Comparison of ENCODE assay signal across 10 cellular contexts in genomic region chr16:31697744-31698125, GRCh38.
"Had no signal": no experiment of that assay in that cellular context is flagged by ENCODE, and none has a peak within 500 bp of the region (broad histone marks: within the 10 kb centered on the region; RNA-seq: fewer than 3 reads in every experiment).

No MANE protein-coding gene starts in this region.

- H3K4me3 Mint-ChIP-seq: HFFc6 had no signal

- H3K4me2 ChIP-seq: KMS-11 had no signal

- H2AFZ ChIP-seq: GM23248 had no signal

- H3K27ac ChIP-seq: GM23248, HL-60, KMS-11 had no signal

- ATAC-seq: HCT116 had no signal

- H3K36me3 ChIP-seq: HAP-1 had no signal

- H3K27ac Mint-ChIP-seq: HFFc6 had no signal

- H3K9me3 ChIP-seq: HAP-1 had no signal

- DNase-seq: GM23248, GOT3, H7, HFFc6, IMR-90, KBM-7 had no signal

- H3K9me3 Mint-ChIP-seq: HFFc6 had no signal

- H3K9ac ChIP-seq: GM23248, KMS-11 had no signal

- H3K4me3 ChIP-seq: GM23248, HAP-1 had no signal
